1 cellular context compared by ENCODE assay signal in genomic region chr20:32682508-32682987, GRCh38.
TF ChIP-seq lines count a peak whose summit lies in the region.

No MANE protein-coding gene starts in this region.

TF ChIP-seq in K562, 482 proteins besides CTCF, POLR2A, EP300 and RAD21 (continued from another document and continues in another):
- peak; percentile 21 for TF ChIP-seq E2F8 (IDR thresholded peaks at IDR 0.05; ENCODE audit: low read depth, partially characterized antibody)
- TF ChIP-seq PKNOX1 (IDR thresholded peaks at IDR 0.05) = peak; percentile 60; the same call in 1 of the 2 replicates
- TF ChIP-seq GMEB1 (CRISPR knock-in tag; IDR thresholded peaks at IDR 0.05) = no peak
- no peak for TF ChIP-seq ZNF586 (CRISPR knock-in tag; conservative IDR thresholded peaks at IDR 0.05)
- no peak for TF ChIP-seq OTX1 (CRISPR knock-in tag; IDR thresholded peaks at IDR 0.05)
- no peak for TF ChIP-seq MCM5 (IDR thresholded peaks at IDR 0.05; ENCODE audit: low read depth)
- TF ChIP-seq RBM25 (IDR thresholded peaks at IDR 0.05; ENCODE audit: low read depth, low read length, severe bottlenecking) = peak; percentile 92
- no peak; the same call in 1 of the 2 replicates for TF ChIP-seq ZBTB40 (IDR thresholded peaks at IDR 0.05)
- no peak for TF ChIP-seq ZBTB40 (CRISPR knock-in tag; IDR thresholded peaks at IDR 0.05)
- TF ChIP-seq SRSF3 (IDR thresholded peaks at IDR 0.05; ENCODE audit: insufficient read depth, low read length) = no peak
- no peak for TF ChIP-seq ETV5 (CRISPR knock-in tag; IDR thresholded peaks at IDR 0.05; ENCODE audit: low read depth)
- no peak for TF ChIP-seq PTTG1 (tag; IDR thresholded peaks at IDR 0.05; ENCODE audit: low read depth)
- no peak for TF ChIP-seq COPS2 (conservative IDR thresholded peaks at IDR 0.05)
- peak; percentile 74 for TF ChIP-seq HDAC3 (IDR thresholded peaks at IDR 0.05; ENCODE audit: borderline replicate concordance, partially characterized antibody)
- TF ChIP-seq PHTF2 (CRISPR knock-in tag; IDR thresholded peaks at IDR 0.05) = no peak
- no peak for TF ChIP-seq FOS (IDR thresholded peaks at IDR 0.05; ENCODE audit: extremely low read depth, insufficient read length)
- no peak; the same call in 1 of the 2 replicates for TF ChIP-seq MEF2D (tag; conservative IDR thresholded peaks at IDR 0.05; ENCODE audit: low read depth)
- TF ChIP-seq SUPT5H (IDR thresholded peaks at IDR 0.05) = no peak
- TF ChIP-seq CBX8 (IDR thresholded peaks at IDR 0.05; ENCODE audit: borderline replicate concordance, extremely low read depth, low read depth, low read length, poor library complexity, severe bottlenecking) = no peak
- TF ChIP-seq HDAC8 (tag; IDR thresholded peaks at IDR 0.05) = no peak
- TF ChIP-seq NFE2 (IDR thresholded peaks at IDR 0.05; ENCODE audit: low read depth) = peak; percentile 53
- peak; percentile 53 for TF ChIP-seq TAF9B (IDR thresholded peaks at IDR 0.05; ENCODE audit: partially characterized antibody)
- 0 out of 2 replicates have a peak, but pooled peaks have one; percentile 25 for TF ChIP-seq ZNF197 (CRISPR knock-in tag; IDR thresholded peaks at IDR 0.05; ENCODE audit: low read depth)
- TF ChIP-seq ZNF584 (CRISPR knock-in tag; IDR thresholded peaks at IDR 0.05; ENCODE audit: low read depth) = no peak
- TF ChIP-seq NFIX (CRISPR knock-in tag; IDR thresholded peaks at IDR 0.05; ENCODE audit: low read depth) = no peak
- peak; percentile 13 for TF ChIP-seq PRDM10 (IDR thresholded peaks at IDR 0.05; ENCODE audit: partially characterized antibody)
- TF ChIP-seq POLR2AphosphoS5 (IDR thresholded peaks at IDR 0.05; ENCODE audit: control insufficient read depth, insufficient read depth, low read depth, low read length) = peak; percentile 85; the same call in 1 of the 2 replicates
- TF ChIP-seq ZBTB43 (CRISPR knock-in tag; IDR thresholded peaks at IDR 0.05) = no peak
- peak; percentile 94 for TF ChIP-seq ATF3 (IDR thresholded peaks at IDR 0.05)
- no peak for TF ChIP-seq ATF3 (CRISPR knock-in tag; conservative IDR thresholded peaks at IDR 0.05)
- TF ChIP-seq CHD4 (IDR thresholded peaks at IDR 0.05; ENCODE audit: insufficient read depth, insufficient replicate concordance, low read depth, low read length, poor library complexity, severe bottlenecking) = no peak
- TF ChIP-seq RBM22 (IDR thresholded peaks at IDR 0.05; ENCODE audit: low read depth, low read length, poor library complexity, severe bottlenecking) = no peak
- no peak for TF ChIP-seq ZNF518B (CRISPR knock-in tag; IDR thresholded peaks at IDR 0.05)
